Comparison of ENCODE assay signal across 23 cellular contexts in genomic region chr15:70698412-70698811, GRCh38.
A peak's percentile ranks its signal among the peaks of the same experiment; 100 is the strongest.
DNase-seq lines count a peak whose midpoint lies in the region; ATAC-seq and TF ChIP-seq lines count a peak whose summit lies in the region.
"Had no signal": no experiment of that assay in that cellular context is flagged by ENCODE, and none has a peak within 500 bp of the region (broad histone marks: within the 10 kb centered on the region; RNA-seq: fewer than 3 reads in every experiment).

No MANE protein-coding gene starts in this region.

- H2AK9ac ChIP-seq in IMR-90 (replicated peaks; ENCODE audit: low read depth, low read length, poor library complexity) = no peak overlapping the region

- H3K4me1 ChIP-seq in IMR-90 (ENCODE audit: control insufficient read depth, insufficient read depth, low read length) (peaks cover 13% of the 10 kb centered on the region), body of pancreas (peaks cover 28% of the 10 kb centered on the region), tibial artery (peaks cover 0 to 88% (median 30%) of the 10 kb centered on the region in 4 donors)

- POLR2A ChIA-PET in IMR-90 (lab: Charles Lee; ENCODE audit: unreplicated experiment) = no interaction called here

- dilution Hi-C loops in IMR-90 (cut with HindIII; ENCODE audit: low sequenced_read_pairs, unreplicated experiment) = no loop called here

- no peaks in the 10 kb centered on the region for H3K36me3 Mint-ChIP-seq in nephron (ENCODE audit: low read depth)
- H3K36me3 Mint-ChIP-seq: activated naive CD4-positive, alpha-beta T cell treated with anti-CD3 and anti-CD28 coated beads, Interleukin-2, amount 50 U/mL, for 24 hours had no signal

- H3K4me3 ChIP-seq in IMR-90 (ENCODE audit: insufficient read depth, low read depth, low read length) = no peak overlapping the region
- H3K4me3 ChIP-seq in body of pancreas = no peak overlapping the region
- no peak overlapping the region for H3K4me3 ChIP-seq in tibial artery
- H3K4me3 ChIP-seq: BLaER1, dorsolateral prefrontal cortex, Peyer's patch, right lobe of liver, suprapubic skin had no signal

- H3K27ac Mint-ChIP-seq in nephron = peak overlapping the region; percentile 43 to 84 (median 62)
- H3K27ac Mint-ChIP-seq: activated naive CD4-positive, alpha-beta T cell treated with anti-CD3 and anti-CD28 coated beads, Interleukin-2, amount 50 U/mL, for 24 hours had no signal

- peak overlapping the region in 1 of 3 experiments; percentile 51 for H3K4me3 Mint-ChIP-seq in nephron
- H3K4me3 Mint-ChIP-seq: activated naive CD4-positive, alpha-beta T cell treated with anti-CD3 and anti-CD28 coated beads, Interleukin-2, amount 50 U/mL, for 24 hours had no signal

- H3K4me1 Mint-ChIP-seq in nephron = peaks cover 57% of the 10 kb centered on the region

- no peak for ATAC-seq in IMR-90 (ENCODE audit: low read depth)
- ATAC-seq in body of pancreas = no peak
- ATAC-seq in GM19351 (IDR thresholded peaks at IDR 0.05; ENCODE audit: unreplicated experiment) = no peak
- ATAC-seq: right lobe of liver had no signal

- H3K4ac ChIP-seq in IMR-90 (ENCODE audit: low read depth, low read length) = no peak overlapping the region; the same call in 1 of the 2 replicates

- CTCF ChIA-PET in IMR-90 (lab: Yijun Ruan, JAX) = no interaction called here

- no peak overlapping the region for H2BK15ac ChIP-seq in IMR-90 (ENCODE audit: low read depth, low read length)

- H3K79me1 ChIP-seq in IMR-90 (ENCODE audit: low read depth in 1 of 2, low read length in 2 of 2) = peaks cover 20 to 62% of the 10 kb centered on the region in 2 experiments

- no peak overlapping the region for H3K27ac ChIP-seq in IMR-90 (ENCODE audit: insufficient read depth, low read length)
- peak overlapping the region; percentile 22 to 51 (median 40) for H3K27ac ChIP-seq in body of pancreas
- H3K27ac ChIP-seq in tibial artery = peak overlapping the region; percentile 72 to 74
- H3K27ac ChIP-seq: BLaER1, dorsolateral prefrontal cortex, HL-60, neutrophil, right lobe of liver, suprapubic skin had no signal

- in situ Hi-C loops in IMR-90 (cut with MboI; ENCODE audit: low sequenced_read_pairs) = no loop called here

- intact Hi-C loops in IMR-90 (cut with micrococcal nuclease) (loop anchor here (2.0 kb wide), 1 partner anchor 14 kb away; no protein-coding TSS in a partner anchor), body of pancreas (cut with DNase I) (no loop called here), tibial artery (cut with DNase I; ENCODE audit: low total_unique reads) (no loop called here)

- H3K4me2 ChIP-seq in IMR-90 (ENCODE audit: low read depth, low read length) = no peak overlapping the region; the same call in 1 of the 2 replicates
- H3K4me2 ChIP-seq: BLaER1 had no signal

- H3K9ac ChIP-seq in IMR-90 (ENCODE audit: low read depth, low read length) = no peak overlapping the region
- H3K9ac ChIP-seq: BLaER1 had no signal

- H3K27me3 Mint-ChIP-seq in nephron (ENCODE audit: low read depth) = no peaks in the 10 kb centered on the region

- BruUV-seq in IMR-90 (replicated peaks; lab: Mats Ljungman, UMichigan) = no TSS peak

- no peak overlapping the region; the same call in 1 of the 2 replicates for H3K18ac ChIP-seq in IMR-90 (ENCODE audit: low read depth, low read length)

- no peaks in the 10 kb centered on the region for H3K9me3 Mint-ChIP-seq in nephron
- H3K9me3 Mint-ChIP-seq: activated naive CD4-positive, alpha-beta T cell treated with anti-CD3 and anti-CD28 coated beads, Interleukin-2, amount 50 U/mL, for 24 hours had no signal

- no peak overlapping the region for H4K5ac ChIP-seq in IMR-90 (ENCODE audit: low read depth, low read length)

- DNase-seq in IMR-90 = no peak
- DNase-seq in body of pancreas = no peak
- no peak for DNase-seq in tibial artery
- DNase-seq in GDM1 (lab: John Stamatoyannopoulos, UW) = no peak
- DNase-seq in activated gamma-delta T cell treated with Interleukin-2 at 50 U/mL for 16 hours = no peak
- DNase-seq: activated CD4-positive, alpha-beta T cell treated with anti-CD3 and anti-CD28 coated beads, Interleukin-2, amount 50 U/mL, for 4 hours; activated T-cell treated with anti-CD3 and anti-CD28 coated beads, Interleukin-2, amount 50 U/mL, for 1 hour; dorsolateral prefrontal cortex; GOT3; KBM-7; midbrain; NCI-H1105; NCI-H2107; Peyer's patch; right lobe of liver; stimulated activated CD4-positive, alpha-beta T cell treated with anti-CD3 and anti-CD28 coated beads, Interleukin-2, amount 100 ng/mL, for 48 hours had no signal

- H3K27me3 ChIP-seq in IMR-90 (ENCODE audit: control insufficient read depth, insufficient read depth, low read length) (no peaks in the 10 kb centered on the region), body of pancreas (no peaks in the 10 kb centered on the region), tibial artery (no peaks in the 10 kb centered on the region)
- H3K27me3 ChIP-seq: BLaER1, Peyer's patch, right lobe of liver, suprapubic skin had no signal

- TF ChIP-seq POLR2A in IMR-90 (IDR thresholded peaks at IDR 0.05; ENCODE audit: low read depth, low read length) (no peak), body of pancreas (IDR thresholded peaks at IDR 0.05) (no peak)

- no peak for TF ChIP-seq RAD21 in IMR-90 (IDR thresholded peaks at IDR 0.05; ENCODE audit: low read length)

- H2BK20ac ChIP-seq in IMR-90 (ENCODE audit: low read depth, low read length) = no peak overlapping the region

- peak overlapping the region; percentile 52 for H2BK5ac ChIP-seq in IMR-90 (ENCODE audit: low read depth, low read length, poor library complexity, severe bottlenecking)

- no peak overlapping the region for H4K8ac ChIP-seq in IMR-90 (ENCODE audit: low read depth in 2 of 2, low read length in 2 of 2)

- H4K20me1 ChIP-seq in IMR-90 (ENCODE audit: insufficient read depth, low read length) = peaks cover 21% of the 10 kb centered on the region
- H4K20me1 ChIP-seq: BLaER1 had no signal

- H3K9me1 ChIP-seq in IMR-90 (ENCODE audit: insufficient read depth, low read length) = peaks cover 2% of the 10 kb centered on the region; the same call in 1 of the 2 replicates

- H4K91ac ChIP-seq in IMR-90 (ENCODE audit: insufficient read depth, low read depth, low read length) = no peak overlapping the region

- no peak for TF ChIP-seq CTCF in IMR-90 (conservative IDR thresholded peaks at IDR 0.05; ENCODE audit: low read depth, low read length)
- no peak for TF ChIP-seq CTCF in body of pancreas (IDR thresholded peaks at IDR 0.05)
- no peak for TF ChIP-seq CTCF in nephron (IDR thresholded peaks at IDR 0.05; ENCODE audit: unreplicated experiment in 3 of 3)
- no peak for TF ChIP-seq CTCF in tibial artery (IDR thresholded peaks at IDR 0.05)

- no peak overlapping the region for H2AFZ ChIP-seq in IMR-90 (replicated peaks; ENCODE audit: low read length, poor library complexity)

- no peak overlapping the region for H3K23ac ChIP-seq in IMR-90 (ENCODE audit: low read depth, low read length)

- H3K36me3 ChIP-seq in IMR-90 (ENCODE audit: control insufficient read depth, insufficient read depth, low read length) (peaks cover 4% of the 10 kb centered on the region), body of pancreas (replicated peaks in 1 of 2; ENCODE audit: insufficient read depth in 1 of 2, low read depth in 2 of 2) (no peaks in the 10 kb centered on the region), tibial artery (peaks cover 0 to 8% (median 0%) of the 10 kb centered on the region in 3 donors)
- H3K36me3 ChIP-seq: BLaER1, neutrophil, suprapubic skin had no signal

- no peaks in the 10 kb centered on the region for H3K9me3 ChIP-seq in IMR-90 (ENCODE audit: control insufficient read depth, insufficient read depth, low read length)
- no peaks in the 10 kb centered on the region for H3K9me3 ChIP-seq in body of pancreas
- H3K9me3 ChIP-seq in tibial artery = no peaks in the 10 kb centered on the region
- H3K9me3 ChIP-seq: BLaER1, neutrophil, Peyer's patch, right lobe of liver, suprapubic skin had no signal

- H2BK120ac ChIP-seq in IMR-90 (ENCODE audit: low read depth, low read length) = peak overlapping the region; percentile 40; the same call in 1 of the 2 replicates

- no peak overlapping the region for H2AK5ac ChIP-seq in IMR-90 (ENCODE audit: low read depth, low read length)

- H3K56ac ChIP-seq in IMR-90 (ENCODE audit: extremely low read depth, insufficient read depth, low read length) = no peak overlapping the region

- no peak overlapping the region for H3K14ac ChIP-seq in IMR-90 (replicated peaks; ENCODE audit: low read depth, low read length)

TF ChIP-seq in IMR-90, 13 proteins besides CTCF, POLR2A, EP300 and RAD21:
- no peak for TF ChIP-seq SMC3 (IDR thresholded peaks at IDR 0.05; ENCODE audit: low read depth, low read length)
- TF ChIP-seq MAZ (IDR thresholded peaks at IDR 0.05; ENCODE audit: borderline replicate concordance, low read depth, low read length) = no peak
- no peak for TF ChIP-seq FOS (IDR thresholded peaks at IDR 0.05; ENCODE audit: low read depth, low read length)
- no peak for TF ChIP-seq NFE2L2 (IDR thresholded peaks at IDR 0.05; ENCODE audit: low read depth, low read length)
- TF ChIP-seq ELK1 (IDR thresholded peaks at IDR 0.05; ENCODE audit: borderline replicate concordance, low read depth, low read length) = no peak
- TF ChIP-seq CHD1 (IDR thresholded peaks at IDR 0.05; ENCODE audit: low read depth, low read length) = no peak
